35 cellular contexts compared by ENCODE assay signal in genomic region chr9:125442471-125442870, GRCh38.
"Had no signal": no experiment of that assay in that cellular context is flagged by ENCODE, and none has a peak within 500 bp of the region (broad histone marks: within the 10 kb centered on the region; RNA-seq: fewer than 3 reads in every experiment).

No MANE protein-coding gene starts in this region.

- H3K4me3 Mint-ChIP-seq: activated CD4-positive, alpha-beta memory T cell treated with anti-CD3 and anti-CD28 coated beads for 36 hours; activated CD4-positive, alpha-beta T cell treated with anti-CD3 and anti-CD28 coated beads for 36 hours; activated CD4-positive, alpha-beta T cell treated with anti-CD3 and anti-CD28 coated beads, Interleukin-2, amount 10 ng/mL, durations not matched to agents 24 days and 14 days; activated CD8-positive, alpha-beta memory T cell treated with anti-CD3 and anti-CD28 coated beads, Interleukin-2, amount 10 ng/mL, durations not matched to agents 7 days and 5 days; activated CD8-positive, alpha-beta T cell treated with anti-CD3 and anti-CD28 coated beads, Interleukin-2, amount 10 ng/mL, durations not matched to agents 7 days and 5 days; activated naive CD4-positive, alpha-beta T cell treated with anti-CD3 and anti-CD28 coated beads for 36 hours; activated naive CD4-positive, alpha-beta T cell treated with anti-CD3 and anti-CD28 coated beads, Interleukin-2, amount 50 U/mL, for 24 hours; activated naive CD8-positive, alpha-beta T cell treated with anti-CD3 and anti-CD28 coated beads for 36 hours; activated naive CD8-positive, alpha-beta T cell treated with anti-CD3 and anti-CD28 coated beads, Interleukin-2, amount 50 U/mL, for 24 hours; activated T-helper 1 cell treated with anti-CD3 and anti-CD28 coated beads, Interleukin-12 subunit alpha, Interleukin-12 subunit beta, Interleukin-2, Interleukin-4 antibody, amounts not matched to agents 30 ng/mL and 10 ng/mL and 1 ng/mL, durations not matched to agents 14 hours and 24 hours and 36 hours; central memory CD8-positive, alpha-beta T cell; dendritic cell treated with granulocyte-macrophage colony-stimulating factor and Interleukin-4, amounts not matched to agents 40 ng/mL and 50 ng/mL, for 4 days; endodermal cell; T-cell; T-helper 1 cell treated with Interleukin-12 subunit alpha and Interleukin-12 subunit beta and Interleukin-4 antibody, amounts not matched to agents 30 μg/mL and 1 μg/mL, for 36 hours; T-helper 2 cell treated with Interferon-gamma antibody and Interleukin-4, amounts not matched to agents 5 μg/mL and 100 μg/mL, for 36 hours had no signal

- H3K4me1 ChIP-seq: adrenal gland, body of pancreas, foreskin keratinocyte, gastrocnemius medialis had no signal

- H3K4me3 ChIP-seq: adrenal gland, body of pancreas, cardiac muscle cell, coronary artery, dorsolateral prefrontal cortex, gastrocnemius medialis had no signal

- H3K27ac ChIP-seq: adrenal gland, body of pancreas, cardiac muscle cell, coronary artery, dorsolateral prefrontal cortex, foreskin keratinocyte, gastrocnemius medialis, WERI-Rb-1 had no signal

- H3K4me1 Mint-ChIP-seq: activated CD4-positive, alpha-beta T cell treated with anti-CD3 and anti-CD28 coated beads for 36 hours; activated CD4-positive, alpha-beta T cell treated with anti-CD3 and anti-CD28 coated beads, Interleukin-2, amount 10 ng/mL, durations not matched to agents 24 days and 14 days; activated CD8-positive, alpha-beta memory T cell treated with anti-CD3 and anti-CD28 coated beads, Interleukin-2, amount 10 ng/mL, durations not matched to agents 7 days and 5 days; activated naive CD4-positive, alpha-beta T cell treated with anti-CD3 and anti-CD28 coated beads, Interleukin-2, amount 50 U/mL, for 24 hours; activated naive CD8-positive, alpha-beta T cell treated with anti-CD3 and anti-CD28 coated beads for 36 hours had no signal

- ATAC-seq: activated CD4-positive, alpha-beta T cell treated with anti-CD3 and anti-CD28 coated beads for 36 hours; activated CD8-positive, alpha-beta memory T cell treated with anti-CD3 and anti-CD28 coated beads, Interleukin-2, amount 10 ng/mL, durations not matched to agents 7 days and 5 days; activated CD8-positive, alpha-beta T cell treated with anti-CD3 and anti-CD28 coated beads, Interleukin-2, amount 10 ng/mL, durations not matched to agents 7 days and 5 days; activated naive CD8-positive, alpha-beta T cell treated with anti-CD3 and anti-CD28 coated beads, Interleukin-2, amount 50 U/mL, for 24 hours; body of pancreas; esophagus mucosa; foreskin keratinocyte; gastrocnemius medialis; T-cell had no signal

- H3K9me3 Mint-ChIP-seq: activated CD4-positive, alpha-beta memory T cell treated with anti-CD3 and anti-CD28 coated beads for 36 hours; activated CD4-positive, alpha-beta T cell treated with anti-CD3 and anti-CD28 coated beads, Interleukin-2, amount 10 ng/mL, durations not matched to agents 24 days and 14 days; activated naive CD4-positive, alpha-beta T cell treated with anti-CD3 and anti-CD28 coated beads for 36 hours; activated naive CD4-positive, alpha-beta T cell treated with anti-CD3 and anti-CD28 coated beads, Interleukin-2, amount 50 U/mL, for 24 hours; activated naive CD8-positive, alpha-beta T cell treated with anti-CD3 and anti-CD28 coated beads for 36 hours; activated naive CD8-positive, alpha-beta T cell treated with anti-CD3 and anti-CD28 coated beads, Interleukin-2, amount 50 U/mL, for 24 hours; activated T-helper 1 cell treated with anti-CD3 and anti-CD28 coated beads, Interleukin-12 subunit alpha, Interleukin-12 subunit beta, Interleukin-2, Interleukin-4 antibody, amounts not matched to agents 30 ng/mL and 10 ng/mL and 1 ng/mL, durations not matched to agents 14 hours and 24 hours and 36 hours; activated T-helper 2 cell treated with anti-CD3 and anti-CD28 coated beads, Interferon-gamma antibody, Interleukin-2, Interleukin-4, amounts not matched to agents 10 μg/mL and 5 μg/mL and 100 μg/mL, durations not matched to agents 14 hours and 24 hours and 36 hours; central memory CD8-positive, alpha-beta T cell; dendritic cell treated with granulocyte-macrophage colony-stimulating factor and Interleukin-4, amounts not matched to agents 40 ng/mL and 50 ng/mL, for 4 days; endodermal cell; T-cell; T-helper 1 cell treated with Interleukin-12 subunit alpha and Interleukin-12 subunit beta and Interleukin-4 antibody, amounts not matched to agents 30 μg/mL and 1 μg/mL, for 36 hours; T-helper 2 cell treated with Interferon-gamma antibody and Interleukin-4, amounts not matched to agents 5 μg/mL and 100 μg/mL, for 36 hours had no signal

- H3K27me3 ChIP-seq: adrenal gland, body of pancreas, cardiac muscle cell, dorsolateral prefrontal cortex, foreskin keratinocyte, gastrocnemius medialis had no signal

- DNase-seq: activated CD4-positive, alpha-beta memory T cell treated with anti-CD3 and anti-CD28 coated beads for 36 hours; activated CD4-positive, alpha-beta T cell treated with anti-CD3 and anti-CD28 coated beads for 36 hours; activated CD4-positive, alpha-beta T cell treated with anti-CD3 and anti-CD28 coated beads, Interleukin-2, amount 10 ng/mL, durations not matched to agents 24 days and 14 days; activated CD4-positive, CD25-positive, alpha-beta regulatory T cell; activated CD4-positive, CD25-positive, alpha-beta regulatory T cell treated with anti-CD3 and anti-CD28 coated beads, Interleukin-2, amount 50 U/mL, for 72 hours; activated CD8-positive, alpha-beta memory T cell treated with anti-CD3 and anti-CD28 coated beads, Interleukin-2, amount 10 ng/mL, durations not matched to agents 7 days and 5 days; activated CD8-positive, alpha-beta memory T cell treated with anti-CD3 and anti-CD28 coated beads, Interleukin-2, amount 50 U/mL, for 4 hours; activated CD8-positive, alpha-beta T cell treated with anti-CD3 and anti-CD28 coated beads, Interleukin-2, amount 10 ng/mL, durations not matched to agents 7 days and 5 days; activated naive CD4-positive, alpha-beta T cell treated with anti-CD3 and anti-CD28 coated beads for 36 hours; activated naive CD8-positive, alpha-beta T cell treated with anti-CD3 and anti-CD28 coated beads for 36 hours; activated naive CD8-positive, alpha-beta T cell treated with anti-CD3 and anti-CD28 coated beads, Interleukin-2, amount 50 U/mL, for 24 hours; activated T-cell treated with anti-CD3 and anti-CD28 coated beads, Interleukin-2, amount 50 U/mL, for 1 hour; activated T-cell treated with anti-CD3 and anti-CD28 coated beads, Interleukin-2, amount 50 U/mL, for 48 hours; amygdala; dorsolateral prefrontal cortex; effector memory CD4-positive, alpha-beta T cell; endodermal cell; foreskin keratinocyte; gastrocnemius medialis; SW 1271; T-cell; T1000; WERI-Rb-1 had no signal

- H3K27ac Mint-ChIP-seq: activated CD4-positive, alpha-beta memory T cell treated with anti-CD3 and anti-CD28 coated beads for 36 hours; activated CD4-positive, alpha-beta T cell treated with anti-CD3 and anti-CD28 coated beads for 36 hours; activated CD4-positive, alpha-beta T cell treated with anti-CD3 and anti-CD28 coated beads, Interleukin-2, amount 10 ng/mL, durations not matched to agents 24 days and 14 days; activated CD8-positive, alpha-beta memory T cell treated with anti-CD3 and anti-CD28 coated beads, Interleukin-2, amount 10 ng/mL, durations not matched to agents 7 days and 5 days; activated CD8-positive, alpha-beta T cell treated with anti-CD3 and anti-CD28 coated beads, Interleukin-2, amount 10 ng/mL, durations not matched to agents 7 days and 5 days; activated naive CD4-positive, alpha-beta T cell treated with anti-CD3 and anti-CD28 coated beads for 36 hours; activated naive CD4-positive, alpha-beta T cell treated with anti-CD3 and anti-CD28 coated beads, Interleukin-2, amount 50 U/mL, for 24 hours; activated naive CD8-positive, alpha-beta T cell treated with anti-CD3 and anti-CD28 coated beads for 36 hours; activated naive CD8-positive, alpha-beta T cell treated with anti-CD3 and anti-CD28 coated beads, Interleukin-2, amount 50 U/mL, for 24 hours; activated T-helper 1 cell treated with anti-CD3 and anti-CD28 coated beads, Interleukin-12 subunit alpha, Interleukin-12 subunit beta, Interleukin-2, Interleukin-4 antibody, amounts not matched to agents 30 ng/mL and 10 ng/mL and 1 ng/mL, durations not matched to agents 14 hours and 24 hours and 36 hours; activated T-helper 2 cell treated with anti-CD3 and anti-CD28 coated beads, Interferon-gamma antibody, Interleukin-2, Interleukin-4, amounts not matched to agents 10 μg/mL and 5 μg/mL and 100 μg/mL, durations not matched to agents 14 hours and 24 hours and 36 hours; dendritic cell treated with granulocyte-macrophage colony-stimulating factor and Interleukin-4, amounts not matched to agents 40 ng/mL and 50 ng/mL, for 4 days; endodermal cell; T-cell; T-helper 1 cell treated with Interleukin-12 subunit alpha and Interleukin-12 subunit beta and Interleukin-4 antibody, amounts not matched to agents 30 μg/mL and 1 μg/mL, for 36 hours; T-helper 2 cell treated with Interferon-gamma antibody and Interleukin-4, amounts not matched to agents 5 μg/mL and 100 μg/mL, for 36 hours had no signal

- H3K36me3 ChIP-seq: cardiac muscle cell had no signal

- H3K27me3 Mint-ChIP-seq: activated CD4-positive, alpha-beta memory T cell treated with anti-CD3 and anti-CD28 coated beads for 36 hours; activated CD4-positive, alpha-beta T cell treated with anti-CD3 and anti-CD28 coated beads for 36 hours; activated CD4-positive, alpha-beta T cell treated with anti-CD3 and anti-CD28 coated beads, Interleukin-2, amount 10 ng/mL, durations not matched to agents 24 days and 14 days; activated CD8-positive, alpha-beta memory T cell treated with anti-CD3 and anti-CD28 coated beads, Interleukin-2, amount 10 ng/mL, durations not matched to agents 7 days and 5 days; activated naive CD4-positive, alpha-beta T cell treated with anti-CD3 and anti-CD28 coated beads, Interleukin-2, amount 50 U/mL, for 24 hours; activated naive CD8-positive, alpha-beta T cell treated with anti-CD3 and anti-CD28 coated beads for 36 hours; activated naive CD8-positive, alpha-beta T cell treated with anti-CD3 and anti-CD28 coated beads, Interleukin-2, amount 50 U/mL, for 24 hours; central memory CD8-positive, alpha-beta T cell; dendritic cell treated with granulocyte-macrophage colony-stimulating factor and Interleukin-4, amounts not matched to agents 40 ng/mL and 50 ng/mL, for 4 days; T-cell had no signal

- H3K36me3 Mint-ChIP-seq: activated CD8-positive, alpha-beta memory T cell treated with anti-CD3 and anti-CD28 coated beads, Interleukin-2, amount 10 ng/mL, durations not matched to agents 7 days and 5 days had no signal

- H3K9me3 ChIP-seq: adrenal gland, body of pancreas, gastrocnemius medialis had no signal
